Comparison of ENCODE assay signal across 16 cellular contexts in genomic region chr11:79078999-79079398, GRCh38.
DNase-seq lines count a peak whose midpoint lies in the region; ATAC-seq and TF ChIP-seq lines count a peak whose summit lies in the region.
"Had no signal": no experiment of that assay in that cellular context is flagged by ENCODE, and none has a peak within 500 bp of the region (broad histone marks: within the 10 kb centered on the region; RNA-seq: fewer than 3 reads in every experiment).

No MANE protein-coding gene starts in this region.

- no peaks in the 10 kb centered on the region for H3K36me3 ChIP-seq in vagina
- H3K36me3 ChIP-seq: ascending aorta, esophagus squamous epithelium had no signal

- H3K4me1 Mint-ChIP-seq in glutamatergic neuron (ENCODE audit: low read depth, unreplicated experiment), result peaks cover 37% of the 10 kb centered on the region
- H3K4me1 Mint-ChIP-seq in progenitor cell of endocrine pancreas (ENCODE audit: low read depth), result peaks cover 9% of the 10 kb centered on the region
- H3K4me1 Mint-ChIP-seq: activated B cell treated with CpG ODN at 0.5 μM for 24 hours had no signal

- peaks cover 18% of the 10 kb centered on the region for H3K36me3 Mint-ChIP-seq in glutamatergic neuron (ENCODE audit: unreplicated experiment)
- peaks cover 6% of the 10 kb centered on the region for H3K36me3 Mint-ChIP-seq in progenitor cell of endocrine pancreas (ENCODE audit: insufficient read depth)

- peaks cover 5% of the 10 kb centered on the region for H3K27me3 Mint-ChIP-seq in glutamatergic neuron (ENCODE audit: unreplicated experiment)
- no peaks in the 10 kb centered on the region for H3K27me3 Mint-ChIP-seq in progenitor cell of endocrine pancreas
- H3K27me3 Mint-ChIP-seq: activated B cell treated with CpG ODN at 0.5 μM for 24 hours had no signal

- no peaks in the 10 kb centered on the region for H3K4me1 ChIP-seq in vagina

- intact Hi-C loops in vagina (cut with DNase I), result no loop called here

- H3K27me3 ChIP-seq in vagina, result no peaks in the 10 kb centered on the region
- H3K27me3 ChIP-seq: ascending aorta, esophagus squamous epithelium had no signal

- no peak overlapping the region for H3K27ac ChIP-seq in vagina
- H3K27ac ChIP-seq: ascending aorta, esophagus squamous epithelium had no signal

- H3K9me3 Mint-ChIP-seq in glutamatergic neuron (ENCODE audit: unreplicated experiment) (peaks cover 13% of the 10 kb centered on the region), progenitor cell of endocrine pancreas (ENCODE audit: low read depth) (peaks cover 2% of the 10 kb centered on the region)
- H3K9me3 Mint-ChIP-seq: activated B cell treated with CpG ODN at 0.5 μM for 24 hours; CD4-positive, alpha-beta T cell; T-helper 1 cell treated with Interleukin-12 subunit alpha and Interleukin-12 subunit beta and Interleukin-4 antibody, amounts not matched to agents 30 μg/mL and 1 μg/mL, for 36 hours had no signal

- peak; percentile 66 to 83 for DNase-seq in NCI-H2081 (lab: John Stamatoyannopoulos, UW)
- no peak for DNase-seq in NCI-H2081 treated with DMSO at 0.1 percent for 48 hours (lab: John Stamatoyannopoulos, UW)
- peak; percentile 22 for DNase-seq in NCI-H510A treated with DMSO at 0.1 percent for 48 hours (lab: John Stamatoyannopoulos, UW)
- no peak for DNase-seq in glutamatergic neuron
- DNase-seq in progenitor cell of endocrine pancreas (ENCODE audit: low spot score, unreplicated experiment), result no peak
- no peak for DNase-seq in 8988T
- no peak for DNase-seq in vagina (ENCODE audit: extremely low spot score in 2 of 2)
- DNase-seq: activated B cell treated with CpG ODN at 0.5 μM for 24 hours; CD4-positive, alpha-beta T cell; dermis blood vessel endothelial cell; esophagus squamous epithelium; GDM1; Karpas-422 had no signal

- TF ChIP-seq POLR2A in vagina (IDR thresholded peaks at IDR 0.05), result no peak

- H3K27ac Mint-ChIP-seq in glutamatergic neuron (ENCODE audit: unreplicated experiment) (peak overlapping the region; percentile 68), progenitor cell of endocrine pancreas (peak overlapping the region; percentile 68)
- H3K27ac Mint-ChIP-seq: activated B cell treated with CpG ODN at 0.5 μM for 24 hours; CD4-positive, alpha-beta T cell; T-helper 1 cell treated with Interleukin-12 subunit alpha and Interleukin-12 subunit beta and Interleukin-4 antibody, amounts not matched to agents 30 μg/mL and 1 μg/mL, for 36 hours had no signal

- H3K9me3 ChIP-seq in vagina, result no peaks in the 10 kb centered on the region
- H3K9me3 ChIP-seq: ascending aorta, esophagus squamous epithelium had no signal

- no peak for ATAC-seq in GM21619 (IDR thresholded peaks at IDR 0.05; ENCODE audit: unreplicated experiment)

- TF ChIP-seq CTCF in glutamatergic neuron (IDR thresholded peaks at IDR 0.05; ENCODE audit: partially characterized antibody, unreplicated experiment), result no peak
- no peak for TF ChIP-seq CTCF in progenitor cell of endocrine pancreas (IDR thresholded peaks at IDR 0.05; ENCODE audit: unreplicated experiment)
- no peak for TF ChIP-seq CTCF in vagina (IDR thresholded peaks at IDR 0.05)

- H3K4me3 ChIP-seq in vagina, result no peak overlapping the region
- H3K4me3 ChIP-seq: ascending aorta, esophagus squamous epithelium had no signal

- H3K4me3 Mint-ChIP-seq in glutamatergic neuron (ENCODE audit: unreplicated experiment), result no peak overlapping the region
- H3K4me3 Mint-ChIP-seq in progenitor cell of endocrine pancreas (ENCODE audit: low read depth), result no peak overlapping the region
- H3K4me3 Mint-ChIP-seq: activated B cell treated with CpG ODN at 0.5 μM for 24 hours; CD4-positive, alpha-beta T cell; T-helper 1 cell treated with Interleukin-12 subunit alpha and Interleukin-12 subunit beta and Interleukin-4 antibody, amounts not matched to agents 30 μg/mL and 1 μg/mL, for 36 hours had no signal

Comparison
In these comparisons a context has a peak if more than half of its experiments do, and no peak if none do; other contexts are left out.
1. DNase-seq: peak in NCI-H2081 (2 of 2) and NCI-H510A treated with DMSO at 0.1 percent for 48 hours (single experiment); none in NCI-H2081 treated with DMSO at 0.1 percent for 48 hours (single experiment), glutamatergic neuron (single experiment), progenitor cell of endocrine pancreas (single experiment), 8988T (single experiment) and vagina (0 of 2).